In genomic region chr1:178869114-178869697, GRCh38 we compare ENCODE assay signal across 10 cellular contexts. TPM values are rescaled to one million over a fixed set of nuclear protein-coding genes. Genes with fewer than 3 reads are reported as not detected.
A peak's percentile ranks its signal among the peaks of the same experiment; 100 is the strongest.
DNase-seq lines count a peak whose midpoint lies in the region; ATAC-seq and TF ChIP-seq lines count a peak whose summit lies in the region.
"Had no signal": no experiment of that assay in that cellular context is flagged by ENCODE, and none has a peak within 500 bp of the region (broad histone marks: within the 10 kb centered on the region; RNA-seq: fewer than 3 reads in every experiment).

No MANE protein-coding gene starts in this region.

- H3K9me2 ChIP-seq in Karpas-422 (replicated peaks; ENCODE audit: insufficient read depth, low read length) = no peaks in the 10 kb centered on the region

- H3K9me3 Mint-ChIP-seq in mesothelial cell of epicardium = no peaks in the 10 kb centered on the region

- no peak overlapping the region for H3K9ac ChIP-seq in Karpas-422 (ENCODE audit: low read length)
- H3K9ac ChIP-seq: parathyroid adenoma had no signal

- H3K4me1 ChIP-seq in Karpas-422 (ENCODE audit: low read length) = peaks cover 48% of the 10 kb centered on the region
- H3K4me1 ChIP-seq in transverse colon = peaks cover 10 to 42% (median 29%) of the 10 kb centered on the region in 4 donors
- H3K4me1 ChIP-seq: parathyroid adenoma had no signal

- ATAC-seq in GM18520 (IDR thresholded peaks at IDR 0.05; ENCODE audit: unreplicated experiment) (no peak), GM19463 (IDR thresholded peaks at IDR 0.05; ENCODE audit: unreplicated experiment) (no peak)

- H3K9me3 ChIP-seq in Karpas-422 (ENCODE audit: low read length) = no peaks in the 10 kb centered on the region
- no peaks in the 10 kb centered on the region for H3K9me3 ChIP-seq in transverse colon

- no peak for TF ChIP-seq CTCF in mesothelial cell of epicardium (IDR thresholded peaks at IDR 0.05; ENCODE audit: unreplicated experiment)
- TF ChIP-seq CTCF in transverse colon (IDR thresholded peaks at IDR 0.05) = no peak

- peak overlapping the region; percentile 5 for H3K4me3 Mint-ChIP-seq in mesothelial cell of epicardium

- no peak overlapping the region for H3K4me3 ChIP-seq in Karpas-422 (ENCODE audit: low read length)
- peak overlapping the region in 3 of 4 donors; percentile 21 to 45 (median 23) for H3K4me3 ChIP-seq in transverse colon

- peak overlapping the region; percentile 51 for H3K27ac Mint-ChIP-seq in mesothelial cell of epicardium

- WGBS in transverse colon (ENCODE audit: low coverage in 1 of 2), 2 donors = 62 to 67% methylated on average over 3 of the region's 3 CpGs

- H3K27me3 ChIP-seq in Karpas-422 (ENCODE audit: low read length) = no peaks in the 10 kb centered on the region
- no peaks in the 10 kb centered on the region for H3K27me3 ChIP-seq in transverse colon

- TF ChIP-seq EP300 in transverse colon (IDR thresholded peaks at IDR 0.05; ENCODE audit: low read depth) = no peak

- peaks cover 8% of the 10 kb centered on the region for H3K36me3 Mint-ChIP-seq in mesothelial cell of epicardium

- H3K27ac ChIP-seq in Karpas-422 (ENCODE audit: low read length) = 0 out of 2 replicates have a peak overlapping the region, but pooled peaks have one; percentile 5
- peak overlapping the region; percentile 73 to 84 (median 80) for H3K27ac ChIP-seq in transverse colon
- H3K27ac ChIP-seq: parathyroid adenoma had no signal

- H3K36me3 ChIP-seq in Karpas-422 (ENCODE audit: insufficient read depth, low read length) = peaks cover 50% of the 10 kb centered on the region; the same call in 1 of the 2 replicates
- no peaks in the 10 kb centered on the region for H3K36me3 ChIP-seq in transverse colon

- intact Hi-C loops in transverse colon (cut with DNase I; ENCODE audit: low total_unique reads) = no loop called here

- H2AFZ ChIP-seq in Karpas-422 (ENCODE audit: low read length) = no peak overlapping the region
- H2AFZ ChIP-seq: parathyroid adenoma had no signal

- no peaks in the 10 kb centered on the region for H4K20me1 ChIP-seq in Karpas-422 (ENCODE audit: insufficient read depth, low read depth, low read length)

- peak; percentile 16 for TF ChIP-seq POLR2A in transverse colon (IDR thresholded peaks at IDR 0.05)

- H3K4me2 ChIP-seq in Karpas-422 (ENCODE audit: low read depth, low read length, poor library complexity, severe bottlenecking) = no peak overlapping the region

- peaks cover 49% of the 10 kb centered on the region for H3K4me1 Mint-ChIP-seq in mesothelial cell of epicardium

- peaks cover 67% of the 10 kb centered on the region for H3K79me2 ChIP-seq in Karpas-422 (ENCODE audit: low read length)
- H3K79me2 ChIP-seq: parathyroid adenoma had no signal

- in situ Hi-C loops in transverse colon (cut with MboI; ENCODE audit: low pct_ligation_motif_present in 1 of 4, low pct_unique_long_range_greater_than_20kb in 1 of 4, low sequenced_read_pairs in 3 of 4) = loop anchor here in 1 of 4 donors (10.0 kb wide), 1 partner anchor 136 kb away; no protein-coding TSS in a partner anchor

- H3K27me3 Mint-ChIP-seq in mesothelial cell of epicardium (ENCODE audit: low read depth) = no peaks in the 10 kb centered on the region

- DNase-seq in Karpas-422 (no peak), fibroblast of gingiva (ENCODE audit: low read depth) (peak; percentile 73), mesothelial cell of epicardium (ENCODE audit: low spot score in 2 of 2, unreplicated experiment in 2 of 2) (no peak), transverse colon (no peak), NCI-H69 (lab: John Stamatoyannopoulos, UW) (no peak), mesenteric fat pad (ENCODE audit: low spot score) (no peak)
- DNase-seq: activated gamma-delta T cell had no signal

RNA-seq across cellular contexts. Expression of gene ANGPTL1, which starts 1.7 kb away (rescaled TPM):
- total RNA-seq in Karpas-422 (2014; rRNA removed; shearing (Covaris generic); ENCODE audit: low replicate concordance) = 0.25 TPM in 1 of 2 replicates, not detected in the other
- total RNA-seq in mesothelial cell of epicardium (0.67 to 0.80 TPM (median 0.72 TPM) in 3 replicates), transverse colon (10 to 100 TPM; 10.8 to 29.2 (median 18.0) TPM), mesenteric fat pad (23.4 TPM)
